In genomic region chr11:47390084-47390760, GRCh38 we compare ENCODE assay signal across 21 cellular contexts. TPM values are rescaled to one million over a fixed set of nuclear protein-coding genes. Genes with fewer than 3 reads are reported as not detected.
DNase-seq lines count a peak whose midpoint lies in the region; TF ChIP-seq lines count a peak whose summit lies in the region.
"Had no signal": no experiment of that assay in that cellular context is flagged by ENCODE, and none has a peak within 500 bp of the region (broad histone marks: within the 10 kb centered on the region; RNA-seq: fewer than 3 reads in every experiment).

No MANE protein-coding gene starts in this region.

- intact Hi-C loops in left ventricle myocardium inferior (cut with micrococcal nuclease): no loop called here
- intact Hi-C loops in cardiac septum (cut with DNase I): no loop called here
- intact Hi-C loops in OCI-LY7 (cut with micrococcal nuclease; ENCODE audit: unreplicated experiment): loop anchor here (10.0 kb wide), 1 partner anchor 635 kb away; no protein-coding TSS in a partner anchor

- no peaks in the 10 kb centered on the region for H3K9me3 ChIP-seq in left ventricle myocardium inferior (replicated peaks)
- no peaks in the 10 kb centered on the region for H3K9me3 ChIP-seq in osteoblast (ENCODE audit: low read depth, low read length)
- H3K9me3 ChIP-seq in OCI-LY7 (ENCODE audit: low read length): no peaks in the 10 kb centered on the region
- H3K9me3 ChIP-seq: sigmoid colon had no signal

- peaks cover 70 to 71% of the 10 kb centered on the region in 2 donors for H3K4me1 Mint-ChIP-seq in immature natural killer cell

- H3K27ac ChIP-seq in left ventricle myocardium inferior (replicated peaks) (peak overlapping the region; percentile 87), osteoblast (ENCODE audit: low read depth, low read length) (no peak overlapping the region), OCI-LY7 (ENCODE audit: low read depth, low read length, poor library complexity, severe bottlenecking) (no peak overlapping the region)
- H3K27ac ChIP-seq: GM23248 had no signal

- TF ChIP-seq CTCF in left ventricle myocardium inferior (IDR thresholded peaks at IDR 0.05; ENCODE audit: borderline replicate concordance): no peak
- no peak for TF ChIP-seq CTCF in osteoblast (IDR thresholded peaks at IDR 0.05; ENCODE audit: extremely low read depth, low read depth, low read length)
- TF ChIP-seq CTCF in OCI-LY7 (conservative IDR thresholded peaks at IDR 0.05; ENCODE audit: low read length): no peak

- no TSS peak for BruUV-seq in OCI-LY7 (replicated peaks; lab: Mats Ljungman, UMichigan)

- CTCF ChIA-PET in OCI-LY7 (lab: Charles Lee; ENCODE audit: unreplicated experiment): no interaction called here

- H3K4me1 ChIP-seq in left ventricle myocardium inferior: peaks cover 22% of the 10 kb centered on the region
- H3K4me1 ChIP-seq in osteoblast (ENCODE audit: insufficient read depth, low read length): peaks cover 9% of the 10 kb centered on the region
- peaks cover 33% of the 10 kb centered on the region for H3K4me1 ChIP-seq in OCI-LY7 (ENCODE audit: insufficient read depth, low read length, poor library complexity, severe bottlenecking)
- H3K4me1 ChIP-seq: sigmoid colon had no signal

- no peaks in the 10 kb centered on the region for H3K9me3 Mint-ChIP-seq in immature natural killer cell

- H4K20me1 ChIP-seq in osteoblast (ENCODE audit: insufficient read depth, low read length): no peaks in the 10 kb centered on the region
- H4K20me1 ChIP-seq in OCI-LY7 (ENCODE audit: insufficient read depth, low read length): no peaks in the 10 kb centered on the region

- no peaks in the 10 kb centered on the region for H3K9me2 ChIP-seq in OCI-LY7 (ENCODE audit: insufficient read depth, low read length)

- H2AFZ ChIP-seq in osteoblast (ENCODE audit: low read length): no peak overlapping the region
- no peak overlapping the region for H2AFZ ChIP-seq in OCI-LY7 (ENCODE audit: low read length)
- H2AFZ ChIP-seq: GM23248 had no signal

- DNase-seq in left ventricle myocardium inferior (no peak), cardiac septum (ENCODE audit: low spot score) (no peak), immature natural killer cell (no peak), osteoblast (ENCODE audit: insufficient read length, low spot score, missing footprints) (peak; percentile 49), foreskin melanocyte (no peak), OCI-LY7 (ENCODE audit: low spot score) (no peak), islet precursor cell (no peak), kidney tubule cell (ENCODE audit: low spot score) (no peak)
- DNase-seq: activated CD4-positive, alpha-beta T cell treated with anti-CD3 and anti-CD28 coated beads for 4 hours; activated CD8-positive, alpha-beta memory T cell treated with anti-CD3 and anti-CD28 coated beads, Interleukin-2, amount 50 U/mL, for 4 hours; CD4-positive, alpha-beta memory T cell; GM23248; left cardiac atrium; NCI-H1694; NCI-H446; RPMI8226 had no signal

- POLR2A ChIA-PET in OCI-LY7 (lab: Charles Lee): interaction anchor here (1.1 to 1.9 kb wide), 2 partner anchors 10 kb away, joined by 3 to 11 read pairs; no protein-coding TSS in a partner anchor

- H3K79me2 ChIP-seq in osteoblast (ENCODE audit: insufficient read depth, low read length) (no peaks in the 10 kb centered on the region), OCI-LY7 (ENCODE audit: insufficient read depth, low read depth, low read length) (no peaks in the 10 kb centered on the region)

- H3K27me3 Mint-ChIP-seq in immature natural killer cell (ENCODE audit: low read depth in 3 of 3): peaks cover 2 to 10% (median 3%) of the 10 kb centered on the region in 3 donors
- H3K27me3 Mint-ChIP-seq: CD4-positive, alpha-beta memory T cell had no signal

- no peak overlapping the region for H3K4me3 ChIP-seq in left ventricle myocardium inferior
- H3K4me3 ChIP-seq in osteoblast (ENCODE audit: insufficient read depth, low read length): no peak overlapping the region
- H3K4me3 ChIP-seq in OCI-LY7 (ENCODE audit: low read depth, low read length, poor library complexity, severe bottlenecking): no peak overlapping the region
- H3K4me3 ChIP-seq: GM23248, sigmoid colon had no signal

- H3K4me2 ChIP-seq in osteoblast (ENCODE audit: insufficient read depth, low read length) (no peak overlapping the region), OCI-LY7 (ENCODE audit: low read length) (no peak overlapping the region)

- no peaks in the 10 kb centered on the region for H3K27me3 ChIP-seq in left ventricle myocardium inferior (ENCODE audit: low read depth)
- H3K27me3 ChIP-seq in osteoblast (ENCODE audit: insufficient read depth, low read length): no peaks in the 10 kb centered on the region
- H3K27me3 ChIP-seq: sigmoid colon had no signal

- H3K36me3 ChIP-seq in left ventricle myocardium inferior (no peaks in the 10 kb centered on the region), osteoblast (ENCODE audit: insufficient read depth, low read length) (no peaks in the 10 kb centered on the region), OCI-LY7 (ENCODE audit: insufficient read depth, low read length) (no peaks in the 10 kb centered on the region)
- H3K36me3 ChIP-seq: sigmoid colon had no signal

- H3K36me3 Mint-ChIP-seq in immature natural killer cell: no peaks in the 10 kb centered on the region
- H3K36me3 Mint-ChIP-seq: CD4-positive, alpha-beta memory T cell had no signal

- peak overlapping the region; percentile 51 to 89 (median 75) for H3K27ac Mint-ChIP-seq in immature natural killer cell

- H3K4me3 Mint-ChIP-seq in immature natural killer cell: peak overlapping the region; percentile 72 to 89 (median 81)

RNA-seq across cellular contexts. Expression of gene SPI1, which starts 11.9 kb away (rescaled TPM):
- total RNA-seq in left ventricle myocardium inferior: 8.3 TPM
- total RNA-seq in cardiac septum: 12.0 TPM
- 1 to 10 TPM in 2 of 3 donors, under 1 TPM in 1; 0.95 to 3.6 (median 2.3) TPM for polyA plus RNA-seq in immature natural killer cell
- not detected in 2 replicates for total RNA-seq in osteoblast
- total RNA-seq in OCI-LY7 (2014; rRNA removed; shearing (Covaris generic)): 48.9 and 79.6 TPM in 2 replicates
- total RNA-seq in OCI-LY7 (2022): 71.2 and 73.3 TPM in 2 replicates
- total RNA-seq: A673, GM23248, M059J, osteocyte had no signal

RNA-seq across cellular contexts. Expression of gene SLC39A13, which starts 18.2 kb away (rescaled TPM):
- total RNA-seq in left ventricle myocardium inferior (36.5 TPM), cardiac septum (72.2 TPM), osteoblast (52.5 and 78.9 TPM in 2 replicates), OCI-LY7 (2022) (30.5 and 33.9 TPM in 2 replicates)
- polyA plus RNA-seq in immature natural killer cell: 10 to 100 TPM; 22.1 to 33.2 (median 27.7) TPM
- total RNA-seq in OCI-LY7 (2014; rRNA removed; shearing (Covaris generic)): 31.6 and 31.8 TPM in 2 replicates

RNA-seq across cellular contexts. Expression of gene PSMC3, which starts 36.0 kb away (rescaled TPM):
- total RNA-seq in left ventricle myocardium inferior (146 TPM), cardiac septum (132 TPM), osteoblast (121 and 124 TPM in 2 replicates), OCI-LY7 (2022) (127 and 144 TPM in 2 replicates)
- polyA plus RNA-seq in immature natural killer cell: 100 to 1,000 TPM; 157 to 207 (median 184) TPM
- total RNA-seq in OCI-LY7 (2014; rRNA removed; shearing (Covaris generic)): 122 and 135 TPM in 2 replicates

RNA-seq across cellular contexts. Expression of gene MYBPC3, which starts 37.7 kb away (rescaled TPM):
- total RNA-seq in left ventricle myocardium inferior (2,538 TPM), cardiac septum (1,860 TPM), osteoblast (not detected in 2 replicates), OCI-LY7 (2022) (0.18 and 0.29 TPM in 2 replicates)
- polyA plus RNA-seq in immature natural killer cell: not detected
- 0.10 and 0.25 TPM in 2 replicates for total RNA-seq in OCI-LY7 (2014; rRNA removed; shearing (Covaris generic))
- total RNA-seq: A673; CD4-positive, alpha-beta memory T cell; GM23248; M059J; osteocyte; sigmoid colon had no signal
- polyA plus RNA-seq: CD4-positive, alpha-beta memory T cell; GM23248 had no signal

RNA-seq across cellular contexts. Expression of gene RAPSN, which starts 58.7 kb away (rescaled TPM):
- total RNA-seq in left ventricle myocardium inferior (2.2 TPM), cardiac septum (3.7 TPM), osteoblast (0.29 and 0.36 TPM in 2 replicates), OCI-LY7 (2022) (not detected in 2 replicates)
- not detected for polyA plus RNA-seq in immature natural killer cell
- 0.26 TPM in 1 of 2 replicates, not detected in the other for total RNA-seq in OCI-LY7 (2014; rRNA removed; shearing (Covaris generic))
- total RNA-seq: left cardiac atrium, M059J, subcutaneous adipose tissue had no signal
- polyA plus RNA-seq: CD4-positive, alpha-beta memory T cell had no signal
